Comparison of ENCODE assay signal across 24 cellular contexts in genomic region chr7:70920886-70921285, GRCh38.
"Had no signal": no experiment of that assay in that cellular context is flagged by ENCODE, and none has a peak within 500 bp of the region (broad histone marks: within the 10 kb centered on the region; RNA-seq: fewer than 3 reads in every experiment).

No MANE protein-coding gene starts in this region.

- ATAC-seq: esophagus mucosa; left lung; pancreas; sciatic nerve; stimulated activated effector memory CD8-positive, alpha-beta T cell treated with anti-CD3 and anti-CD28 coated beads, Interleukin-12 subunit alpha, Interleukin-12 subunit beta, amount 100 ng/mL, for 72 hours; T-helper 17 cell had no signal

- H3K4me1 ChIP-seq: left lung, pancreas, stomach, suprapubic skin, tibial nerve had no signal

- DNase-seq: activated CD4-positive, alpha-beta memory T cell treated with anti-CD3 and anti-CD28 coated beads for 36 hours; activated CD4-positive, alpha-beta T cell treated with anti-CD3 and anti-CD28 coated beads for 4 hours; activated CD4-positive, CD25-positive, alpha-beta regulatory T cell; activated naive CD4-positive, alpha-beta T cell treated with Interleukin-2 at 50 U/mL for 16 hours; activated naive CD8-positive, alpha-beta T cell treated with anti-CD3 and anti-CD28 coated beads for 36 hours; activated T-cell treated with anti-CD3 and anti-CD28 coated beads, Interleukin-2, amount 50 U/mL, for 48 hours; central memory CD4-positive, alpha-beta T cell; dermis blood vessel endothelial cell; effector CD8-positive, alpha-beta T cell; foreskin melanocyte; glutamatergic neuron; left lung; mammary epithelial cell; nephron progenitor cell; pancreas; small intestine; stimulated activated CD4-positive, alpha-beta T cell treated with anti-CD3 and anti-CD28 coated beads, Interleukin-2, amount 100 ng/mL, for 24 hours; stomach; T-helper 17 cell had no signal

- H3K9me3 ChIP-seq: left lung, pancreas, suprapubic skin, tibial nerve had no signal

- H3K4me3 ChIP-seq: left lung, pancreas, stomach, suprapubic skin, tibial nerve had no signal

- H3K36me3 ChIP-seq: left lung, pancreas, stomach, suprapubic skin, tibial nerve had no signal

- H3K27me3 ChIP-seq: left lung, pancreas, stomach, suprapubic skin, tibial nerve had no signal

- H3K27ac ChIP-seq: left lung, pancreas, stomach, suprapubic skin, tibial nerve had no signal
